ENCODE assay signal across 25 cellular contexts in the genomic region with DNA sequence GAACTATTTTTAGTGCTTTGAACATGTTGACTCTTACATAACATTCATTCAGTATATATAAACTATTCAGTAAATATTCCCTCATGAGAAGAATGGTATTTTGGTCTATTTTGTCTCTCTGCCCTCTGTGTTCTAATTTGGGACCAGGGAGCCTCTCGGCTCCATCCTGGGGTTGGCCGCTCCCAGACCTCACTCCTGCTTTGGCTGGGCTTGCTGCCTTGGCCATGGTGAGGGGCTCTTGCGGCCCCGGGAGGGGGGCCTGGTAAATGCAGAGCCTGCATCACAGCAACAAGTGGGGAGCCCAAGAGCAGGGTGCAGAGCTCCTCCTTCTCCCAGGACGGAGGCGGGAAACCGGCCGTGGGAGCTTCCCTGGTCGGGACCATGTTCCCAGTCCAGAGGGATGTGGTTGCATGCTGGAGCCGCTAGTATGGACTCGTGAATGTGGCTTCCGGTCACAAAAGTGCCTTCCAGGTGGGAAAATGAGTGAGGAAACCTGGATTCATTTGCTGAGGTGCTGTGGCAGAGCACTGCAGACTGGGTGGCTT.
DNase-seq lines count a peak whose midpoint lies in the region; ATAC-seq and TF ChIP-seq lines count a peak whose summit lies in the region.
"Had no signal": no experiment of that assay in that cellular context is flagged by ENCODE, and none has a peak within 500 bp of the region (broad histone marks: within the 10 kb centered on the region; RNA-seq: fewer than 3 reads in every experiment).

No MANE protein-coding gene starts in this region.

- TF ChIP-seq CTCF in MM.1S (IDR thresholded peaks at IDR 0.05; ENCODE audit: low read length): no peak

- H3K27me3 ChIP-seq in rectal smooth muscle tissue (ENCODE audit: control insufficient read depth, insufficient read depth, low read length): no peaks in the 10 kb centered on the region
- no peaks in the 10 kb centered on the region for H3K27me3 ChIP-seq in MM.1S (replicated peaks; ENCODE audit: insufficient read depth, low read length)
- H3K27me3 ChIP-seq: adrenal gland, right lobe of liver had no signal

- no peak overlapping the region for H3K4me2 ChIP-seq in MM.1S (ENCODE audit: low read depth, low read length)

- intact Hi-C loops in Right ventricle myocardium superior (cut with DNase I): no loop called here
- intact Hi-C loops in Right ventricle myocardium inferior (cut with DNase I): no loop called here
- intact Hi-C loops in left ventricle myocardium superior (cut with micrococcal nuclease): no loop called here

- peak; percentile 23 for ATAC-seq in Right ventricle myocardium superior (ENCODE audit: poor library complexity)
- no peak for ATAC-seq in Right ventricle myocardium inferior
- ATAC-seq in left ventricle myocardium superior: peak; percentile 23
- ATAC-seq: activated CD4-positive, CD25-positive, alpha-beta regulatory T cell treated with anti-CD3 and anti-CD28 coated beads, Interleukin-2, amount 50 U/mL, for 24 hours; right lobe of liver; T-cell had no signal

- no peaks in the 10 kb centered on the region for H3K79me2 ChIP-seq in MM.1S (ENCODE audit: low read length)

- no peaks in the 10 kb centered on the region for H3K9me2 ChIP-seq in MM.1S (replicated peaks; ENCODE audit: insufficient read depth, low read length)

- H3K27ac ChIP-seq in rectal smooth muscle tissue (ENCODE audit: low read depth, low read length) (peak overlapping the region; percentile 71), MM.1S (ENCODE audit: low read length) (no peak overlapping the region)
- H3K27ac ChIP-seq: 22Rv1, right lobe of liver had no signal

- H3K4me3 ChIP-seq in rectal smooth muscle tissue (ENCODE audit: low read length) (no peak overlapping the region), MM.1S (ENCODE audit: low read length) (no peak overlapping the region)
- H3K4me3 ChIP-seq: adrenal gland, lung, right lobe of liver had no signal

- DNase-seq in Right ventricle myocardium superior (no peak), Right ventricle myocardium inferior (ENCODE audit: missing footprints) (no peak), left ventricle myocardium superior (no peak), MM.1S (no peak), SIG-M5 (lab: John Stamatoyannopoulos, UW) (no peak), NAMALWA (ENCODE audit: low spot score) (no peak)
- no peak for DNase-seq in activated effector memory CD4-positive, alpha-beta T cell treated with anti-CD3 and anti-CD28 coated beads, Interleukin-2, amount 50 U/mL, for 16 hours
- DNase-seq: activated CD4-positive, alpha-beta memory T cell treated with anti-CD3 and anti-CD28 coated beads, Interleukin-2, amount 10 ng/mL, durations not matched to agents 7 days and 5 days; activated gamma-delta T cell treated with Interleukin-2 at 50 U/mL for 16 hours; AML-193; Caco-2; Kasumi-1; NCI-H1092 treated with DMSO at 0.1 percent for 48 hours; NCI-H1930; NCI-H345; NCI-H774; occipital lobe; SHP77 treated with DMSO at 0.1 percent for 48 hours; T-cell had no signal

- no peak overlapping the region for H2AFZ ChIP-seq in MM.1S (ENCODE audit: low read length)

- H3K36me3 ChIP-seq in rectal smooth muscle tissue (ENCODE audit: control insufficient read depth, insufficient read depth, low read length) (no peaks in the 10 kb centered on the region), MM.1S (replicated peaks; ENCODE audit: insufficient read depth, low read length) (no peaks in the 10 kb centered on the region)
- H3K36me3 ChIP-seq: adrenal gland, right lobe of liver had no signal

- no peaks in the 10 kb centered on the region for H3K9me3 ChIP-seq in MM.1S (replicated peaks; ENCODE audit: insufficient read depth, low read length)
- H3K9me3 ChIP-seq: adrenal gland, Caco-2, right lobe of liver had no signal

- H3K4me1 ChIP-seq in rectal smooth muscle tissue (ENCODE audit: control insufficient read depth, insufficient read depth, low read length) (peaks cover 28% of the 10 kb centered on the region), MM.1S (ENCODE audit: low read length) (peaks cover 15% of the 10 kb centered on the region)
- H3K4me1 ChIP-seq: Caco-2, right lobe of liver had no signal

- H3K9ac ChIP-seq in rectal smooth muscle tissue (ENCODE audit: low read length): no peak overlapping the region
- no peak overlapping the region for H3K9ac ChIP-seq in MM.1S (ENCODE audit: low read length)

- peaks cover 3% of the 10 kb centered on the region for H3F3A ChIP-seq in MM.1S (ENCODE audit: insufficient read depth, low read length)

- no peaks in the 10 kb centered on the region for H4K20me1 ChIP-seq in MM.1S (ENCODE audit: insufficient read depth, low read length)
